ENCODE assay signal across 1 cellular context in genomic region chr2:63870679-63871078, GRCh38.
TF ChIP-seq lines count a peak whose summit lies in the region.

No MANE protein-coding gene starts in this region.

TF ChIP-seq in HepG2, 621 proteins besides CTCF, POLR2A, EP300 and RAD21:
- TF ChIP-seq ZFP1 (CRISPR knock-in tag; IDR thresholded peaks at IDR 0.05) (no peak), ZNF788 (CRISPR knock-in tag; IDR thresholded peaks at IDR 0.05; ENCODE audit: borderline replicate concordance) (no peak), JUNB (CRISPR knock-in tag; IDR thresholded peaks at IDR 0.05; ENCODE audit: borderline replicate concordance) (no peak), ZFP37 (CRISPR knock-in tag; IDR thresholded peaks at IDR 0.05; ENCODE audit: borderline replicate concordance) (no peak), SMAD9 (CRISPR knock-in tag; IDR thresholded peaks at IDR 0.05) (no peak), SP2 (CRISPR knock-in tag; IDR thresholded peaks at IDR 0.05) (no peak), ZBED4 (CRISPR knock-in tag; IDR thresholded peaks at IDR 0.05; ENCODE audit: borderline replicate concordance) (no peak), AHR (CRISPR knock-in tag; IDR thresholded peaks at IDR 0.05) (no peak)
